ENCODE assay signal across 14 cellular contexts in genomic region chr9:20989923-20990341, GRCh38. TPM values are rescaled to one million over a fixed set of nuclear protein-coding genes. Genes with fewer than 3 reads are reported as not detected.
DNase-seq lines count a peak whose midpoint lies in the region; ATAC-seq, FAIRE-seq and TF ChIP-seq lines count a peak whose summit lies in the region.
"Had no signal": no experiment of that assay in that cellular context is flagged by ENCODE, and none has a peak within 500 bp of the region (broad histone marks: within the 10 kb centered on the region; RNA-seq: fewer than 3 reads in every experiment).

No MANE protein-coding gene starts in this region.

- intact Hi-C loops in left lung (cut with DNase I), result no loop called here

- no peak overlapping the region for H3K27ac Mint-ChIP-seq in astrocyte (ENCODE audit: unreplicated experiment)
- H3K27ac Mint-ChIP-seq: activated T-helper 1 cell treated with anti-CD3 and anti-CD28 coated beads, Interleukin-12 subunit alpha, Interleukin-12 subunit beta, Interleukin-2, Interleukin-4 antibody, amounts not matched to agents 30 ng/mL and 10 ng/mL and 1 ng/mL, durations not matched to agents 14 hours and 24 hours and 36 hours; neural progenitor cell; stimulated activated naive CD8-positive, alpha-beta T cell treated with anti-CD3 and anti-CD28 coated beads, Interleukin-15, amount 100 ng/mL, for 72 hours had no signal

- DNase-seq in MV-4-11 (lab: John Stamatoyannopoulos, UW), result peak; percentile 94
- peak; percentile 8 for DNase-seq in astrocyte (ENCODE audit: low read depth)
- peak; percentile 80 to 87 for DNase-seq in left lung
- peak; percentile 41 for DNase-seq in superior temporal gyrus (ENCODE audit: extremely low spot score)
- no peak for DNase-seq in smooth muscle cell (lab: John Stamatoyannopoulos, UW; ENCODE audit: unreplicated experiment)
- DNase-seq: central memory CD4-positive, alpha-beta T cell; SHP77; stimulated activated CD4-positive, alpha-beta T cell treated with anti-CD3 and anti-CD28 coated beads, Interleukin-4, amount 100 ng/mL, for 24 hours; stimulated activated naive CD8-positive, alpha-beta T cell treated with anti-CD3 and anti-CD28 coated beads, Interleukin-15, amount 100 ng/mL, for 72 hours had no signal

- H3K27me3 ChIP-seq in astrocyte (ENCODE audit: insufficient read depth, low read length) (no peaks in the 10 kb centered on the region), left lung (no peaks in the 10 kb centered on the region), smooth muscle cell (ENCODE audit: low read depth) (no peaks in the 10 kb centered on the region)
- H3K27me3 ChIP-seq: neural progenitor cell had no signal

- H3F3A ChIP-seq in smooth muscle cell (ENCODE audit: low read depth), result no peaks in the 10 kb centered on the region

- H4K20me1 ChIP-seq in astrocyte (ENCODE audit: insufficient read depth, low read length) (no peaks in the 10 kb centered on the region), smooth muscle cell (ENCODE audit: low read depth) (no peaks in the 10 kb centered on the region)

- H3K36me3 Mint-ChIP-seq in astrocyte (ENCODE audit: low read depth, unreplicated experiment), result peaks cover 20% of the 10 kb centered on the region

- H3K36me3 ChIP-seq in astrocyte (ENCODE audit: insufficient read depth, low read length) (peaks cover 16% of the 10 kb centered on the region), left lung (peaks cover 0 to 14% of the 10 kb centered on the region in 2 donors), smooth muscle cell (ENCODE audit: low read depth) (peaks cover 4% of the 10 kb centered on the region)
- H3K36me3 ChIP-seq: neural progenitor cell had no signal

- TF ChIP-seq CTCF in astrocyte (IDR thresholded peaks at IDR 0.05; ENCODE audit: insufficient read depth, low read depth, low read length), result no peak
- no peak for TF ChIP-seq CTCF in left lung (IDR thresholded peaks at IDR 0.05)
- TF ChIP-seq CTCF in smooth muscle cell (IDR thresholded peaks at IDR 0.05; ENCODE audit: borderline replicate concordance, insufficient read depth, poor library complexity, severe bottlenecking), result no peak

- no peaks in the 10 kb centered on the region for H3K4me1 Mint-ChIP-seq in astrocyte (ENCODE audit: low read depth, unreplicated experiment)
- H3K4me1 Mint-ChIP-seq: stimulated activated naive CD8-positive, alpha-beta T cell treated with anti-CD3 and anti-CD28 coated beads, Interleukin-15, amount 100 ng/mL, for 72 hours had no signal

- H3K9me3 ChIP-seq in astrocyte (ENCODE audit: insufficient read depth, low read depth, low read length), result no peaks in the 10 kb centered on the region
- H3K9me3 ChIP-seq in left lung, result no peaks in the 10 kb centered on the region
- no peaks in the 10 kb centered on the region for H3K9me3 ChIP-seq in smooth muscle cell (replicated peaks; ENCODE audit: low read depth)

- ATAC-seq in left lung (peak; percentile 71), GM21737 (IDR thresholded peaks at IDR 0.05; ENCODE audit: unreplicated experiment) (no peak), HG03045 (IDR thresholded peaks at IDR 0.05; ENCODE audit: unreplicated experiment) (no peak)
- ATAC-seq: stimulated activated naive CD8-positive, alpha-beta T cell treated with anti-CD3 and anti-CD28 coated beads, Interleukin-15, amount 100 ng/mL, for 72 hours had no signal

- H3K9me3 Mint-ChIP-seq in astrocyte (ENCODE audit: unreplicated experiment), result no peaks in the 10 kb centered on the region
- H3K9me3 Mint-ChIP-seq: activated T-helper 1 cell treated with anti-CD3 and anti-CD28 coated beads, Interleukin-12 subunit alpha, Interleukin-12 subunit beta, Interleukin-2, Interleukin-4 antibody, amounts not matched to agents 30 ng/mL and 10 ng/mL and 1 ng/mL, durations not matched to agents 14 hours and 24 hours and 36 hours; neural progenitor cell; stimulated activated naive CD8-positive, alpha-beta T cell treated with anti-CD3 and anti-CD28 coated beads, Interleukin-15, amount 100 ng/mL, for 72 hours had no signal

- no peak overlapping the region for H2AFZ ChIP-seq in astrocyte (ENCODE audit: low read depth, low read length)
- H2AFZ ChIP-seq in smooth muscle cell (ENCODE audit: low read depth), result no peak overlapping the region
- H2AFZ ChIP-seq: neural progenitor cell had no signal

- FAIRE-seq in astrocyte (lab: Jason Lieb, UNC), result no peak

- WGBS in smooth muscle cell (ENCODE audit: low lambda C conversion rate), result 99% methylated on average over 6 of the region's 6 CpGs

- no peak overlapping the region for H3K4me3 Mint-ChIP-seq in astrocyte (ENCODE audit: unreplicated experiment)
- H3K4me3 Mint-ChIP-seq: activated T-helper 1 cell treated with anti-CD3 and anti-CD28 coated beads, Interleukin-12 subunit alpha, Interleukin-12 subunit beta, Interleukin-2, Interleukin-4 antibody, amounts not matched to agents 30 ng/mL and 10 ng/mL and 1 ng/mL, durations not matched to agents 14 hours and 24 hours and 36 hours; neural progenitor cell; stimulated activated naive CD8-positive, alpha-beta T cell treated with anti-CD3 and anti-CD28 coated beads, Interleukin-15, amount 100 ng/mL, for 72 hours had no signal

- H3K27me3 Mint-ChIP-seq in astrocyte (ENCODE audit: low read depth, unreplicated experiment), result no peaks in the 10 kb centered on the region
- H3K27me3 Mint-ChIP-seq: stimulated activated naive CD8-positive, alpha-beta T cell treated with anti-CD3 and anti-CD28 coated beads, Interleukin-15, amount 100 ng/mL, for 72 hours had no signal

- H3K9ac ChIP-seq in astrocyte (ENCODE audit: low read length), result no peak overlapping the region
- no peak overlapping the region for H3K9ac ChIP-seq in smooth muscle cell (ENCODE audit: low read depth)
- H3K9ac ChIP-seq: neural progenitor cell had no signal

- H3K79me2 ChIP-seq in astrocyte (ENCODE audit: insufficient read depth, low read length) (no peaks in the 10 kb centered on the region), smooth muscle cell (ENCODE audit: low read depth) (no peaks in the 10 kb centered on the region)

- H3K4me3 ChIP-seq in astrocyte (ENCODE audit: insufficient read depth, low read depth, low read length) (no peak overlapping the region), left lung (no peak overlapping the region), smooth muscle cell (no peak overlapping the region)
- H3K4me3 ChIP-seq: neural progenitor cell had no signal

- H3K4me1 ChIP-seq in astrocyte (ENCODE audit: insufficient read depth, low read length), result peaks cover 5% of the 10 kb centered on the region
- peaks cover 4 to 25% of the 10 kb centered on the region in 2 donors for H3K4me1 ChIP-seq in left lung
- no peaks in the 10 kb centered on the region for H3K4me1 ChIP-seq in smooth muscle cell (ENCODE audit: low read depth)

- no peak overlapping the region for H3K27ac ChIP-seq in astrocyte (ENCODE audit: low read depth, low read length)
- peak overlapping the region in 1 of 2 donors; percentile 87 for H3K27ac ChIP-seq in left lung
- no peak overlapping the region for H3K27ac ChIP-seq in smooth muscle cell (ENCODE audit: low read depth)
- H3K27ac ChIP-seq: neural progenitor cell had no signal

- H3K4me2 ChIP-seq in astrocyte (ENCODE audit: low read length) (no peak overlapping the region), smooth muscle cell (no peak overlapping the region)
- H3K4me2 ChIP-seq: neural progenitor cell had no signal

RNA-seq across cellular contexts. Expression of gene HACD4, which starts 41.5 kb away (rescaled TPM):
- 1.9 and 2.1 TPM in 2 replicates for total RNA-seq in astrocyte
- total RNA-seq in left lung, result 1 to 10 TPM; 6.3 to 8.4 TPM
- total RNA-seq in smooth muscle cell, result 5.1 and 6.2 TPM in 2 replicates
- polyA plus RNA-seq in smooth muscle cell, result 1.8 and 2.6 TPM in 2 replicates
- total RNA-seq: H4 had no signal
